ENCODE assay signal across 8 cellular contexts in the genomic region with DNA sequence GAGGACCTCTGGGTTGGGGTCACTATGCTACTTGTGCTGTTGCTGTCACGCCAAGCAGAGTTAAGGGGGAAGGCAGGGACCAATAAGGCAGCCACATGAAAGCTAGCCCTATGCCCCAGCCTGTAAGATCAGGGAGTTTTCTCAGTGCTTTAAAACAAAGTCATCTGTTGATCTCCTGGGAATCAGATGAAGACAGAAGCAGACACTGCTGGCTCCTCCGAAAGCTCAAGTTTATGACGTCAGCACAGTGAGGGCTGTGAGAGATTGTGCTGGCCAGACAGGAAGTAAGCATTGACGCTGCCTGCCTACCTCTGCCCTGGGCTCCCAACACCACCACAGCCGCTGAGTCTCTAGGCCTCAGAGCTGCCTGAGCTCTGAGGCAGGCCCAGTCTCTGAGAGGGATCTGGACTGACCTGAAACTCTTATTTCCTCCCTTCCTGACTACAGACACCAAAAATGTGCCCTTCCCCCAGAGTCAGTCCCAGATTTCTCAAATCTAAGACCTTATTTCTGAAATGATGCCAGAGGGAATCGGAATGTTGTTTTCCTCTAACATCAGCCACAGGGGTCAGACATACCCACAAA.
DNase-seq lines count a peak whose midpoint lies in the region; ATAC-seq and TF ChIP-seq lines count a peak whose summit lies in the region.

No MANE protein-coding gene starts in this region.

- H3K27me3 ChIP-seq in thoracic aorta (replicated peaks; ENCODE audit: insufficient read depth), result no peaks in the 10 kb centered on the region

- peaks cover 13% of the 10 kb centered on the region for H3K4me1 Mint-ChIP-seq in activated CD4-positive, alpha-beta T cell treated with anti-CD3 and anti-CD28 coated beads for 36 hours
- H3K4me1 Mint-ChIP-seq in nephron, result peaks cover 17% of the 10 kb centered on the region

- H3K27ac Mint-ChIP-seq in activated CD4-positive, alpha-beta T cell treated with anti-CD3 and anti-CD28 coated beads for 36 hours, result peak overlapping the region; percentile 84
- H3K27ac Mint-ChIP-seq in nephron, result peak overlapping the region; percentile 53 to 67 (median 59)

- CTCF ChIA-PET in activated CD4-positive, alpha-beta T cell treated with anti-CD3 and anti-CD28 coated beads for 36 hours (lab: Charles Lee), result interaction anchor here (0.6 to 1.0 kb wide), 2 partner anchors 88 to 115 kb away, joined by 3 read pairs; no protein-coding TSS in a partner anchor

- peak; percentile 85 for ATAC-seq in HG02798 (IDR thresholded peaks at IDR 0.05; ENCODE audit: poor library complexity, unreplicated experiment)
- peak; percentile 100 for ATAC-seq in activated CD4-positive, alpha-beta T cell treated with anti-CD3 and anti-CD28 coated beads for 36 hours
- peak; percentile 30 for ATAC-seq in thoracic aorta (ENCODE audit: insufficient number of reproducible peaks, low FRiP score, low read depth)

- H3K9me3 Mint-ChIP-seq in activated CD4-positive, alpha-beta T cell treated with anti-CD3 and anti-CD28 coated beads for 36 hours (ENCODE audit: low read depth), result no peaks in the 10 kb centered on the region
- no peaks in the 10 kb centered on the region for H3K9me3 Mint-ChIP-seq in nephron

- H3K36me3 Mint-ChIP-seq in activated CD4-positive, alpha-beta T cell treated with anti-CD3 and anti-CD28 coated beads for 36 hours (ENCODE audit: low read depth), result no peaks in the 10 kb centered on the region
- no peaks in the 10 kb centered on the region for H3K36me3 Mint-ChIP-seq in nephron (ENCODE audit: low read depth)

- H3K27me3 Mint-ChIP-seq in activated CD4-positive, alpha-beta T cell treated with anti-CD3 and anti-CD28 coated beads for 36 hours, result no peaks in the 10 kb centered on the region
- no peaks in the 10 kb centered on the region for H3K27me3 Mint-ChIP-seq in nephron (ENCODE audit: low read depth)

- no peak overlapping the region for H3K4me3 Mint-ChIP-seq in activated CD4-positive, alpha-beta T cell treated with anti-CD3 and anti-CD28 coated beads for 36 hours
- no peak overlapping the region for H3K4me3 Mint-ChIP-seq in nephron

- H3K36me3 ChIP-seq in thoracic aorta, result no peaks in the 10 kb centered on the region

- DNase-seq in AG09319 (ENCODE audit: extremely low read depth, low read depth) (peak; percentile 78), thoracic aorta (ENCODE audit: low spot score) (peak; percentile 29), kidney glomerular epithelial cell (lab: John Stamatoyannopoulos, UW) (no peak), D341Med (ENCODE audit: low spot score) (no peak)
- peak; percentile 75 for DNase-seq in activated CD4-positive, alpha-beta T cell treated with anti-CD3 and anti-CD28 coated beads for 36 hours
- DNase-seq in effector CD8-positive, alpha-beta T cell (lab: John Stamatoyannopoulos, UW), result peak; percentile 9

- intact Hi-C loops in activated CD4-positive, alpha-beta T cell treated with anti-CD3 and anti-CD28 coated beads for 36 hours (cut with DNase I, micrococcal nuclease), result no loop called here

- no peak overlapping the region for H3K4me3 ChIP-seq in thoracic aorta

- no peaks in the 10 kb centered on the region for H3K9me3 ChIP-seq in thoracic aorta

- POLR2A ChIA-PET in activated CD4-positive, alpha-beta T cell treated with anti-CD3 and anti-CD28 coated beads for 36 hours (lab: Charles Lee), result no interaction called here

- H3K4me1 ChIP-seq in thoracic aorta (ENCODE audit: control insufficient read depth in 1 of 2, low read depth in 2 of 2), result peaks cover 12 to 19% of the 10 kb centered on the region in 2 donors

- H3K27ac ChIP-seq in thoracic aorta, result peak overlapping the region in 1 of 2 donors; percentile 28

- TF ChIP-seq CTCF in AG09319 (IDR thresholded peaks at IDR 0.05; ENCODE audit: low read depth, low read length) (no peak), nephron (IDR thresholded peaks at IDR 0.05; ENCODE audit: unreplicated experiment in 3 of 3) (no peak), thoracic aorta (IDR thresholded peaks at IDR 0.05) (no peak)

Comparison
In these comparisons a context has a peak if more than half of its experiments do, and no peak if none do; other contexts are left out.
1. DNase-seq: peak in AG09319 (single experiment), activated CD4-positive, alpha-beta T cell treated with anti-CD3 and anti-CD28 coated beads for 36 hours (single experiment), effector CD8-positive, alpha-beta T cell (single experiment) and thoracic aorta (single experiment); none in kidney glomerular epithelial cell (single experiment) and D341Med (single experiment).
2. ATAC-seq: peak in every context shown above with its lines; median percentile 100 in activated CD4-positive, alpha-beta T cell treated with anti-CD3 and anti-CD28 coated beads for 36 hours; 85 in HG02798; 30 in thoracic aorta.